Comparison of ENCODE assay signal across 27 cellular contexts in genomic region chr2:118832071-118832790, GRCh38. TPM values are rescaled to one million over a fixed set of nuclear protein-coding genes. Genes with fewer than 3 reads are reported as not detected.
"Had no signal": no experiment of that assay in that cellular context is flagged by ENCODE, and none has a peak within 500 bp of the region (broad histone marks: within the 10 kb centered on the region; RNA-seq: fewer than 3 reads in every experiment).

No MANE protein-coding gene starts in this region.

- H3K4me1 ChIP-seq: SJCRH30 had no signal

- H3K4me3 ChIP-seq: ascending aorta, body of pancreas, K562, Peyer's patch, SJCRH30 had no signal

- DNase-seq: activated CD4-positive, alpha-beta T cell treated with anti-CD3 and anti-CD28 coated beads for 48 hours; activated CD4-positive, alpha-beta T cell treated with anti-CD3 and anti-CD28 coated beads, Interleukin-2, amount 50 U/mL, for 48 hours; activated CD8-positive, alpha-beta memory T cell treated with anti-CD3 and anti-CD28 coated beads for 24 hours; activated effector memory CD4-positive, alpha-beta T cell treated with anti-CD3 and anti-CD28 coated beads, Interleukin-2, amount 50 U/mL, for 16 hours; activated naive CD4-positive, alpha-beta T cell treated with Interleukin-2 at 50 U/mL for 16 hours; activated naive CD8-positive, alpha-beta T cell treated with anti-CD3 and anti-CD28 coated beads, Interleukin-2, amount 50 U/mL, for 24 hours; activated T-cell treated with anti-CD3 and anti-CD28 coated beads, Interleukin-2, amount 50 U/mL, for 4 hours; amniotic stem cell; body of pancreas; central memory CD4-positive, alpha-beta T cell; Karpas-422; NCI-H1092; NCI-H1436; NCI-H1694 treated with DMSO at 0.1 percent for 48 hours; NCI-H2029 treated with DMSO at 0.1 percent for 48 hours; NCI-H510A treated with DMSO at 0.1 percent for 48 hours; NCI-H82; Peyer's patch; Right ventricle myocardium superior; SJCRH30; SW 1271 had no signal

- H3K36me3 ChIP-seq: ascending aorta, Peyer's patch, SJCRH30 had no signal

- H3K27me3 ChIP-seq: SJCRH30 had no signal

- H3K27ac ChIP-seq: ascending aorta, body of pancreas, Peyer's patch, RWPE1, SJCRH30 had no signal

- H3K9me3 ChIP-seq: ascending aorta, body of pancreas, Peyer's patch, SJCRH30 had no signal

RNA-seq across cellular contexts. Expression of gene EN1, which starts 15.2 kb away (rescaled TPM):
- total RNA-seq: activated naive CD4-positive, alpha-beta T cell treated with anti-CD3 and anti-CD28 coated beads, Interleukin-2, amount 50 U/mL, for 72 hours; activated T-cell treated with anti-CD3 and anti-CD28 coated beads, Interleukin-2, amount 50 U/mL, for 4 hours; ascending aorta; body of pancreas; bronchial epithelial cell; chondrocyte; Peyer's patch; Right ventricle myocardium superior; SJCRH30 had no signal
